In genomic region chr15:40150163-40150925, GRCh38 we compare ENCODE assay signal across 11 cellular contexts. TPM values are rescaled to one million over a fixed set of nuclear protein-coding genes. Genes with fewer than 3 reads are reported as not detected.
DNase-seq lines count a peak whose midpoint lies in the region; TF ChIP-seq lines count a peak whose summit lies in the region.
"Had no signal": no experiment of that assay in that cellular context is flagged by ENCODE, and none has a peak within 500 bp of the region (broad histone marks: within the 10 kb centered on the region; RNA-seq: fewer than 3 reads in every experiment).

No MANE protein-coding gene starts in this region.

- no peaks in the 10 kb centered on the region for H3K9me3 ChIP-seq in testis
- H3K9me3 ChIP-seq: thoracic aorta had no signal

- no peak for TF ChIP-seq CTCF in testis (IDR thresholded peaks at IDR 0.05)

- no peak overlapping the region for H3K27ac ChIP-seq in testis
- H3K27ac ChIP-seq: C4-2B, thoracic aorta had no signal

- intact Hi-C loops in testis (cut with DNase I; ENCODE audit: low total_unique reads), result no loop called here

- H3K4me1 ChIP-seq in testis, result no peaks in the 10 kb centered on the region

- no peak for TF ChIP-seq POLR2A in testis (IDR thresholded peaks at IDR 0.05)

- H3K4me3 ChIP-seq in testis, result no peak overlapping the region
- H3K4me3 ChIP-seq: thoracic aorta had no signal

- 72% methylated on average over 9 of the region's 9 CpGs for WGBS in testis, 2 donors

- H3K36me3 ChIP-seq in testis (ENCODE audit: low read depth, missing control alignments), result no peaks in the 10 kb centered on the region
- H3K36me3 ChIP-seq: thoracic aorta had no signal

- H3K27me3 ChIP-seq in testis, result no peaks in the 10 kb centered on the region

- DNase-seq in A172 (ENCODE audit: low spot score) (peak; percentile 86), HPDE6-E6E7 (ENCODE audit: extremely low spot score) (peak; percentile 81), RPMI8226 (peak; percentile 78), fibroblast of the conjunctiva (ENCODE audit: low read depth) (peak; percentile 20), medulla oblongata (ENCODE audit: extremely low spot score) (no peak), testis (no peak), SKM-1 (lab: John Stamatoyannopoulos, UW; ENCODE audit: unreplicated experiment) (no peak), GM19238 (ENCODE audit: insufficient read length, low spot score) (no peak)
- DNase-seq: naive B cell had no signal

RNA-seq across cellular contexts. Expression of gene BUB1B, which starts 10.5 kb away (rescaled TPM):
- 73.0 and 82.1 TPM in 2 replicates for total RNA-seq in A172 (2014; rRNA removed; shearing (Covaris generic))
- 10 to 100 TPM; 38.6 to 66.2 TPM for total RNA-seq in testis
- polyA plus RNA-seq in testis (ENCODE audit: insufficient read depth, low read depth, low replicate concordance), result 53.9 TPM

RNA-seq across cellular contexts. Expression of gene BMF, which starts 41.7 kb away (rescaled TPM):
- total RNA-seq in A172 (2014; rRNA removed; shearing (Covaris generic)), result 0.83 and 1.8 TPM in 2 replicates
- total RNA-seq in testis, result 1 to 10 TPM; 6.9 to 7.7 TPM
- 4.9 TPM for polyA plus RNA-seq in testis (ENCODE audit: insufficient read depth, low read depth, low replicate concordance)

Comparison
In these comparisons a context has a peak if more than half of its experiments do, and no peak if none do; other contexts are left out.
1. DNase-seq: peak in A172 (single experiment), HPDE6-E6E7 (single experiment), RPMI8226 (single experiment) and fibroblast of the conjunctiva (single experiment); none in medulla oblongata (single experiment), testis (single experiment), SKM-1 (single experiment) and GM19238 (single experiment).